31 cellular contexts compared by ENCODE assay signal in genomic region chr3:48511551-48511950, GRCh38. TPM values are rescaled to one million over a fixed set of nuclear protein-coding genes. Genes with fewer than 3 reads are reported as not detected.
"Had no signal": no experiment of that assay in that cellular context is flagged by ENCODE, and none has a peak within 500 bp of the region (broad histone marks: within the 10 kb centered on the region; RNA-seq: fewer than 3 reads in every experiment).

No MANE protein-coding gene starts in this region.

- H3K36me3 Mint-ChIP-seq: activated naive CD8-positive, alpha-beta T cell treated with anti-CD3 and anti-CD28 coated beads for 36 hours had no signal

- DNase-seq: activated CD4-positive, alpha-beta T cell treated with anti-CD3 and anti-CD28 coated beads for 1 hour; activated CD4-positive, alpha-beta T cell treated with anti-CD3 and anti-CD28 coated beads for 48 hours; activated CD4-positive, alpha-beta T cell treated with anti-CD3 and anti-CD28 coated beads, Interleukin-2, amount 50 U/mL, for 48 hours; activated CD4-positive, CD25-positive, alpha-beta regulatory T cell; activated CD8-positive, alpha-beta T cell treated with anti-CD3 and anti-CD28 coated beads, Interleukin-2, amount 10 ng/mL, durations not matched to agents 7 days and 5 days; activated naive CD4-positive, alpha-beta T cell; activated naive CD4-positive, alpha-beta T cell treated with anti-CD3 and anti-CD28 coated beads, Interleukin-2, amount 50 U/mL, for 16 hours; activated naive CD8-positive, alpha-beta T cell treated with anti-CD3 and anti-CD28 coated beads for 36 hours; activated T-cell treated with anti-CD3 and anti-CD28 coated beads, Interleukin-2, amount 50 U/mL, for 24 hours; amniotic stem cell; Kasumi-1; KG1; MG63; NCI-H1048; NCI-H1105 treated with DMSO at 0.1 percent for 48 hours; NCI-H1436; NCI-H1694; NCI-H1930; NCI-H510A; NCI-H526; NCI-H748 treated with DMSO at 0.1 percent for 48 hours; NK-92 treated with Interleukin-12 subunit alpha and Interleukin-12 subunit beta, amount 100 ng/mL, for 24 hours; PC-9; Right ventricle myocardium superior; SW 1271; T-helper 1 cell; T1000; WERI-Rb-1 had no signal

- H3K4me3 Mint-ChIP-seq: activated CD8-positive, alpha-beta T cell treated with anti-CD3 and anti-CD28 coated beads, Interleukin-2, amount 10 ng/mL, durations not matched to agents 7 days and 5 days; activated naive CD8-positive, alpha-beta T cell treated with anti-CD3 and anti-CD28 coated beads for 36 hours; activated T-cell treated with anti-CD3 and anti-CD28 coated beads, Interleukin-2, amount 50 U/mL, for 24 hours; central memory CD8-positive, alpha-beta T cell had no signal

- H3K27me3 Mint-ChIP-seq: activated naive CD8-positive, alpha-beta T cell treated with anti-CD3 and anti-CD28 coated beads for 36 hours; activated T-cell treated with anti-CD3 and anti-CD28 coated beads, Interleukin-2, amount 50 U/mL, for 24 hours; central memory CD8-positive, alpha-beta T cell had no signal

- H3K27ac Mint-ChIP-seq: activated CD8-positive, alpha-beta T cell treated with anti-CD3 and anti-CD28 coated beads, Interleukin-2, amount 10 ng/mL, durations not matched to agents 7 days and 5 days; activated naive CD8-positive, alpha-beta T cell treated with anti-CD3 and anti-CD28 coated beads for 36 hours; activated T-cell treated with anti-CD3 and anti-CD28 coated beads, Interleukin-2, amount 50 U/mL, for 24 hours had no signal

- H3K27me3 ChIP-seq: cardiac muscle cell, MG63 had no signal

- H3K4me3 ChIP-seq: cardiac muscle cell, MG63, PC-9 had no signal

- H3K4me2 ChIP-seq: PC-9 had no signal

- H3K36me3 ChIP-seq: MG63, WERI-Rb-1 had no signal

- ATAC-seq: activated CD8-positive, alpha-beta T cell treated with anti-CD3 and anti-CD28 coated beads, Interleukin-2, amount 10 ng/mL, durations not matched to agents 7 days and 5 days had no signal

- H2AFZ ChIP-seq: PC-9 had no signal

- H3K9me3 Mint-ChIP-seq: activated naive CD8-positive, alpha-beta T cell treated with anti-CD3 and anti-CD28 coated beads for 36 hours; activated T-cell treated with anti-CD3 and anti-CD28 coated beads, Interleukin-2, amount 50 U/mL, for 24 hours; central memory CD8-positive, alpha-beta T cell had no signal

- H3K9me3 ChIP-seq: MG63 had no signal

- H3K27ac ChIP-seq: cardiac muscle cell, PC-9, WERI-Rb-1 had no signal

RNA-seq across cellular contexts. Expression of gene UCN2, which starts 52.0 kb away (rescaled TPM):
- total RNA-seq: activated CD8-positive, alpha-beta T cell treated with anti-CD3 and anti-CD28 coated beads, Interleukin-2, amount 10 ng/mL, durations not matched to agents 7 days and 5 days; activated naive CD8-positive, alpha-beta T cell treated with anti-CD3 and anti-CD28 coated beads for 36 hours; Right ventricle myocardium superior; T-helper 2 cell treated with Interferon-gamma antibody and Interleukin-4, amounts not matched to agents 100 ng/mL and 5 ng/mL, for 36 hours had no signal
